Comparison of ENCODE assay signal across 19 cellular contexts in genomic region chr1:214727274-214727673, GRCh38.
"Had no signal": no experiment of that assay in that cellular context is flagged by ENCODE, and none has a peak within 500 bp of the region (broad histone marks: within the 10 kb centered on the region; RNA-seq: fewer than 3 reads in every experiment).

No MANE protein-coding gene starts in this region.

- H3K36me3 Mint-ChIP-seq: naive thymus-derived CD4-positive, alpha-beta T cell; stimulated activated effector memory CD8-positive, alpha-beta T cell treated with anti-CD3 and anti-CD28 coated beads, Interleukin-12 subunit alpha, Interleukin-12 subunit beta, amount 100 ng/mL, for 72 hours had no signal

- H3K27me3 ChIP-seq: body of pancreas, gastrocnemius medialis, tibial nerve had no signal

- H3K27ac ChIP-seq: body of pancreas, coronary artery, gastrocnemius medialis, heart right ventricle, lower lobe of right lung, tibial nerve had no signal

- H3K9me3 ChIP-seq: gastrocnemius medialis had no signal

- H3K4me1 Mint-ChIP-seq: naive thymus-derived CD4-positive, alpha-beta T cell; stimulated activated effector memory CD8-positive, alpha-beta T cell treated with anti-CD3 and anti-CD28 coated beads, Interleukin-12 subunit alpha, Interleukin-12 subunit beta, amount 100 ng/mL, for 72 hours had no signal

- ATAC-seq: activated CD4-positive, CD25-positive, alpha-beta regulatory T cell treated with anti-CD3 and anti-CD28 coated beads, Interleukin-2, amount 50 U/mL, for 24 hours; activated naive CD4-positive, alpha-beta T cell treated with anti-CD3 and anti-CD28 coated beads, Interleukin-2, amount 50 U/mL, for 72 hours; activated T-cell treated with anti-CD3 and anti-CD28 coated beads, Interleukin-2, amount 50 U/mL, for 4 hours; body of pancreas; gastrocnemius medialis; heart right ventricle; lower lobe of right lung; naive thymus-derived CD4-positive, alpha-beta T cell; right cardiac atrium; stimulated activated effector memory CD8-positive, alpha-beta T cell treated with anti-CD3 and anti-CD28 coated beads, Interleukin-12 subunit alpha, Interleukin-12 subunit beta, amount 100 ng/mL, for 72 hours had no signal

- H3K4me1 ChIP-seq: body of pancreas, gastrocnemius medialis, heart right ventricle, lower lobe of right lung, tibial nerve had no signal

- H3K4me3 Mint-ChIP-seq: activated T-cell treated with anti-CD3 and anti-CD28 coated beads, Interleukin-2, amount 50 U/mL, for 4 hours; naive thymus-derived CD4-positive, alpha-beta T cell; stimulated activated effector memory CD8-positive, alpha-beta T cell treated with anti-CD3 and anti-CD28 coated beads, Interleukin-12 subunit alpha, Interleukin-12 subunit beta, amount 100 ng/mL, for 72 hours had no signal

- H3K4me3 ChIP-seq: body of pancreas, coronary artery, gastrocnemius medialis, heart right ventricle, lower lobe of right lung, smooth muscle cell, tibial nerve had no signal

- H3K27ac Mint-ChIP-seq: activated naive CD4-positive, alpha-beta T cell treated with anti-CD3 and anti-CD28 coated beads, Interleukin-2, amount 50 U/mL, for 72 hours; naive thymus-derived CD4-positive, alpha-beta T cell; stimulated activated effector memory CD8-positive, alpha-beta T cell treated with anti-CD3 and anti-CD28 coated beads, Interleukin-12 subunit alpha, Interleukin-12 subunit beta, amount 100 ng/mL, for 72 hours had no signal

- H3K36me3 ChIP-seq: gastrocnemius medialis, heart right ventricle, lower lobe of right lung, tibial nerve had no signal

- DNase-seq: activated CD4-positive, alpha-beta T cell treated with anti-CD3 and anti-CD28 coated beads, Interleukin-2, amount 50 U/mL, for 4 hours; activated effector memory CD4-positive, alpha-beta T cell treated with anti-CD3 and anti-CD28 coated beads, Interleukin-2, amount 50 U/mL, for 16 hours; activated T-cell treated with anti-CD3 and anti-CD28 coated beads, Interleukin-2, amount 50 U/mL, for 4 hours; amniotic stem cell; body of pancreas; central memory CD4-positive, alpha-beta T cell; effector CD4-positive, alpha-beta T cell; gastrocnemius medialis; heart right ventricle; lower lobe of right lung; naive thymus-derived CD4-positive, alpha-beta T cell; nucleus accumbens; right cardiac atrium had no signal

- H3K4me2 ChIP-seq: smooth muscle cell had no signal

- H3K27me3 Mint-ChIP-seq: naive thymus-derived CD4-positive, alpha-beta T cell had no signal
